8 cellular contexts compared by ENCODE assay signal in the genomic region with DNA sequence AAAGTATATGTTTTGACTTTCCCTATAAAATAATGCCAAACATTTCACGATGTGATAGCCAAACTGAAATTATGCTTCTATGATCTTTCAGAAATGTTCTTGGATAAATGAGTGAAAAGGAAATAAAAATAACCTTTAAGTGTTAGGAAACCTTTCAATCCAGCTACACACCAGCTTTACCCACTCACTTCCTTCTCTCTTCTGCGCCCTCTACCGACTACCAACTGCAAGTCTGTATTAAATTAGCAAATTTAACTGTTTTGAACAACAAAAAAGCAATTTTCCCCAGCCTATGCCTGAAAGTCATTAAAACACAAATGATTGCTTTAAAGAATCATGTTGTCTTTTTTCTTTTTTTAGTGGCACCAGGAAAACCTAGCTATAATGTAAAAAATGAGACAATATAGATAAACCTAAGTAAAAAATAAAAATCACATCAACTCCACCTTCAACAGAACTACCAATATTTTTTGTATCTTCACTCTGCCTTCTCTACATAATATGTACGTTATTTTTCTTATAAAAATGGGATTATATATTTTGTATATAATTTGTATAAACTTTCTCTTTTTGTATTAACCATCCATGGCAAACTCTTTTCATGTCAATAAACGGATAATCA. TPM values are rescaled to one million over a fixed set of nuclear protein-coding genes. Genes with fewer than 3 reads are reported as not detected.
A peak's percentile ranks its signal among the peaks of the same experiment; 100 is the strongest.
DNase-seq lines count a peak whose midpoint lies in the region; ATAC-seq and TF ChIP-seq lines count a peak whose summit lies in the region.

No MANE protein-coding gene starts in this region.

- no peaks in the 10 kb centered on the region for H3K9me3 Mint-ChIP-seq in CD4-positive, alpha-beta T cell

- H3K27me3 ChIP-seq in CD4-positive, alpha-beta T cell (ENCODE audit: control insufficient read depth, insufficient read depth, low read length) = peaks cover 3% of the 10 kb centered on the region

- no peak overlapping the region for H3K4me3 Mint-ChIP-seq in CD4-positive, alpha-beta T cell

- POLR2A ChIA-PET in CD4-positive, alpha-beta T cell (lab: Charles Lee) = no interaction called here
- POLR2A ChIA-PET in HEK293 (lab: Yijun Ruan, JAX) = interaction anchor here (2.6 kb wide), 1 partner anchor 15 kb away, joined by 16 read pairs; a partner anchor contains a TSS

- peak in 4 of 10 experiments; percentile 4 to 11 (median 6) for DNase-seq in CD4-positive, alpha-beta T cell
- DNase-seq in RPMI7951 (ENCODE audit: low read depth) (peak; percentile 60), mucosa of descending colon (peak in 1 of 3 donors; percentile 65), activated gamma-delta T cell (lab: John Stamatoyannopoulos, UW) (no peak)
- DNase-seq in central memory CD4-positive, alpha-beta T cell = peak; percentile 7

- H3K27me3 Mint-ChIP-seq in CD4-positive, alpha-beta T cell = peaks cover 17% of the 10 kb centered on the region

- peak; percentile 76 for TF ChIP-seq CTCF in CD4-positive, alpha-beta T cell (IDR thresholded peaks at IDR 0.05)
- TF ChIP-seq CTCF in HEK293 (tag by site-specific recombination; IDR thresholded peaks at IDR 0.05) (peak; percentile 40; the same call in 1 of the 2 replicates), mucosa of descending colon (IDR thresholded peaks at IDR 0.05) (peak; percentile 39)

- H3K4me1 Mint-ChIP-seq in CD4-positive, alpha-beta T cell (ENCODE audit: low read depth) = no peaks in the 10 kb centered on the region

- H3K4me3 ChIP-seq in HEK293 (ENCODE audit: low read depth, low read length) (no peak overlapping the region), mucosa of descending colon (no peak overlapping the region)

- no peaks in the 10 kb centered on the region for H3K9me3 ChIP-seq in CD4-positive, alpha-beta T cell (ENCODE audit: control insufficient read depth, low read length)
- H3K9me3 ChIP-seq in HEK293 (ENCODE audit: control insufficient read depth, insufficient read depth, low read depth, low read length) = no peaks in the 10 kb centered on the region
- no peaks in the 10 kb centered on the region for H3K9me3 ChIP-seq in mucosa of descending colon

- CTCF ChIA-PET in CD4-positive, alpha-beta T cell (lab: Charles Lee) = interaction anchor here (1.1 to 1.2 kb wide), 2 partner anchors 13 to 18 kb away, joined by 5 to 6 read pairs; a partner anchor contains a TSS
- CTCF ChIA-PET in HEK293 (lab: Yijun Ruan, JAX) = interaction anchor here (0.5 to 5.5 kb wide), 24 partner anchors 9 to 1210 kb away, joined by 3 to 46 read pairs (median 4); a partner anchor contains a TSS

- no peaks in the 10 kb centered on the region for H3K36me3 Mint-ChIP-seq in CD4-positive, alpha-beta T cell (ENCODE audit: low read depth)

- no peaks in the 10 kb centered on the region for H3K36me3 ChIP-seq in HEK293 (ENCODE audit: control insufficient read depth in 2 of 2, insufficient read depth in 1 of 2, low read length in 2 of 2)
- H3K36me3 ChIP-seq in mucosa of descending colon (ENCODE audit: low read depth) = no peaks in the 10 kb centered on the region

- H3K4me1 ChIP-seq in HEK293 (ENCODE audit: control insufficient read depth, insufficient read depth, low read length) (peaks cover 27% of the 10 kb centered on the region), mucosa of descending colon (ENCODE audit: low read depth) (no peaks in the 10 kb centered on the region)

- intact Hi-C loops in CD4-positive, alpha-beta T cell (cut with DNase I, micrococcal nuclease) = loop anchor here in 1 of 2 experiments (10.0 kb wide), 1 partner anchor 979 kb away; no protein-coding TSS in a partner anchor
- intact Hi-C loops in mucosa of descending colon (cut with DNase I, micrococcal nuclease) = no loop called here

- ATAC-seq in CD4-positive, alpha-beta T cell (ENCODE audit: poor library complexity) = no peak
- ATAC-seq in mucosa of descending colon (peak; percentile 58), GM21515 (IDR thresholded peaks at IDR 0.05; ENCODE audit: unreplicated experiment) (no peak), GM18861 (IDR thresholded peaks at IDR 0.05; ENCODE audit: unreplicated experiment) (no peak)

- H3K27ac Mint-ChIP-seq in CD4-positive, alpha-beta T cell = no peak overlapping the region

- H3K27ac ChIP-seq in CD4-positive, alpha-beta T cell (ENCODE audit: low read depth, low read length) = no peak overlapping the region
- H3K27ac ChIP-seq in HEK293 (ENCODE audit: extremely low read depth, low read depth, low read length) = no peak overlapping the region

TF ChIP-seq in HEK293, 187 proteins besides CTCF, POLR2A, EP300 and RAD21:
- peak; percentile 47 for TF ChIP-seq ZNF654 (tag by site-specific recombination; IDR thresholded peaks at IDR 0.05; ENCODE audit: low read depth)
- TF ChIP-seq ZFP69B (tag by site-specific recombination; IDR thresholded peaks at IDR 0.05) = no peak
- peak; percentile 62; the same call in 1 of the 2 replicates for TF ChIP-seq PRDM1 (tag by site-specific recombination; IDR thresholded peaks at IDR 0.05)
- peak; percentile 98 for TF ChIP-seq ZNF664 (tag by site-specific recombination; IDR thresholded peaks at IDR 0.05)
TF ChIP-seq in HEK293: peak in this region for 3.

RNA-seq across cellular contexts. Expression of a gene that starts 13.2 kb away (rescaled TPM):
- total RNA-seq in CD4-positive, alpha-beta T cell = not detected
- total RNA-seq in RPMI7951 (2014; rRNA removed; shearing (Covaris generic)) = 1.7 and 2.1 TPM in 2 replicates
- 10 to 100 TPM in 1 of 3 donors, 1 to 10 TPM in 2; 2.8 to 14.2 (median 7.5) TPM for total RNA-seq in mucosa of descending colon

RNA-seq across cellular contexts. Expression of a gene that starts 15.0 kb away (rescaled TPM):
- total RNA-seq in CD4-positive, alpha-beta T cell = 1 to 10 TPM; 1.1 to 1.2 TPM
- 16.9 and 18.7 TPM in 2 replicates for total RNA-seq in RPMI7951 (2014; rRNA removed; shearing (Covaris generic))
- total RNA-seq in mucosa of descending colon = 10 to 100 TPM; 25.8 to 41.2 (median 28.6) TPM
